In genomic region chr12:42102720-42103119, GRCh38 we compare ENCODE assay signal across 29 cellular contexts.
"Had no signal": no experiment of that assay in that cellular context is flagged by ENCODE, and none has a peak within 500 bp of the region (broad histone marks: within the 10 kb centered on the region; RNA-seq: fewer than 3 reads in every experiment).

No MANE protein-coding gene starts in this region.

- ATAC-seq: esophagus mucosa; heart right ventricle; left lung; psoas muscle; right cardiac atrium; stimulated activated effector memory CD8-positive, alpha-beta T cell treated with anti-CD3 and anti-CD28 coated beads, Interleukin-12 subunit alpha, Interleukin-12 subunit beta, amount 100 ng/mL, for 72 hours had no signal

- H3K9me3 ChIP-seq: heart right ventricle, left lung, mucosa of descending colon, psoas muscle, sigmoid colon, stomach, thyroid gland, vagina had no signal

- H3K4me1 ChIP-seq: psoas muscle, sigmoid colon, thyroid gland, vagina had no signal

- H3K27me3 Mint-ChIP-seq: naive B cell had no signal

- H3K9me3 Mint-ChIP-seq: immature natural killer cell; mesothelial cell of epicardium; naive B cell; nephron; stimulated activated effector memory CD8-positive, alpha-beta T cell treated with anti-CD3 and anti-CD28 coated beads, Interleukin-12 subunit alpha, Interleukin-12 subunit beta, amount 100 ng/mL, for 72 hours had no signal

- H3K4me3 Mint-ChIP-seq: immature natural killer cell; mesothelial cell of epicardium; naive B cell; nephron; stimulated activated effector memory CD8-positive, alpha-beta T cell treated with anti-CD3 and anti-CD28 coated beads, Interleukin-12 subunit alpha, Interleukin-12 subunit beta, amount 100 ng/mL, for 72 hours had no signal

- DNase-seq: dorsolateral prefrontal cortex; effector CD4-positive, alpha-beta T cell; foreskin fibroblast; glutamatergic neuron; heart right ventricle; hippocampal formation; immature natural killer cell; left lung; mesenchymal stem cell; mucosa of descending colon; naive B cell; nucleus accumbens; posterior cingulate gyrus; psoas muscle; right cardiac atrium; sigmoid colon; stimulated activated CD4-positive, alpha-beta T cell treated with anti-CD3 and anti-CD28 coated beads, Interleukin-2, amount 100 ng/mL, for 24 hours; stimulated activated CD4-positive, alpha-beta T cell treated with anti-CD3 and anti-CD28 coated beads, Interleukin-4, amount 100 ng/mL, for 24 hours; stimulated activated naive CD4-positive, alpha-beta T cell treated with Interleukin-2 at 50 U/mL for 16 hours; stomach; thyroid gland; trophoblast cell had no signal

- H3K36me3 ChIP-seq: thyroid gland, vagina had no signal

- H3K27ac Mint-ChIP-seq: mesothelial cell of epicardium; nephron; stimulated activated effector memory CD8-positive, alpha-beta T cell treated with anti-CD3 and anti-CD28 coated beads, Interleukin-12 subunit alpha, Interleukin-12 subunit beta, amount 100 ng/mL, for 72 hours had no signal

- H3K4me3 ChIP-seq: dorsolateral prefrontal cortex, heart right ventricle, left lung, mucosa of descending colon, psoas muscle, sigmoid colon, stomach, thyroid gland, vagina had no signal

- H3K27ac ChIP-seq: dorsolateral prefrontal cortex, epithelial cell of prostate, heart right ventricle, left lung, psoas muscle, sigmoid colon, stomach, thyroid gland, vagina had no signal

- FAIRE-seq: keratinocyte had no signal

- H3K36me3 Mint-ChIP-seq: naive B cell had no signal

- H3K27me3 ChIP-seq: dorsolateral prefrontal cortex, heart right ventricle, left lung, sigmoid colon, stomach, thyroid gland, vagina had no signal
